In genomic region chr10:680745-681144, GRCh38 we compare ENCODE assay signal across 15 cellular contexts.
"Had no signal": no experiment of that assay in that cellular context is flagged by ENCODE, and none has a peak within 500 bp of the region (broad histone marks: within the 10 kb centered on the region; RNA-seq: fewer than 3 reads in every experiment).

No MANE protein-coding gene starts in this region.

- H3K9me3 Mint-ChIP-seq: activated T-cell treated with anti-CD3 and anti-CD28 coated beads, Interleukin-2, amount 50 U/mL, for 4 hours; natural killer cell had no signal

- H3K27ac Mint-ChIP-seq: activated CD8-positive, alpha-beta memory T cell treated with anti-CD3 and anti-CD28 coated beads, Interleukin-2, amount 10 ng/mL, durations not matched to agents 7 days and 5 days; activated naive CD8-positive, alpha-beta T cell; natural killer cell had no signal

- H3K36me3 ChIP-seq: brain microvascular endothelial cell, stomach, transverse colon had no signal

- H3K4me1 Mint-ChIP-seq: natural killer cell had no signal

- H3K4me3 ChIP-seq: skin epidermis, stomach, transverse colon had no signal

- H3K36me3 Mint-ChIP-seq: activated CD8-positive, alpha-beta memory T cell treated with anti-CD3 and anti-CD28 coated beads, Interleukin-2, amount 10 ng/mL, durations not matched to agents 7 days and 5 days; activated naive CD8-positive, alpha-beta T cell; natural killer cell had no signal

- DNase-seq: activated CD4-positive, alpha-beta T cell treated with anti-CD3 and anti-CD28 coated beads, Interleukin-2, amount 50 U/mL, for 4 hours; activated CD8-positive, alpha-beta memory T cell treated with anti-CD3 and anti-CD28 coated beads, Interleukin-2, amount 10 ng/mL, durations not matched to agents 7 days and 5 days; activated gamma-delta T cell; activated T-cell treated with anti-CD3 and anti-CD28 coated beads, Interleukin-2, amount 50 U/mL, for 4 hours; amygdala; brain microvascular endothelial cell; hippocampal formation; left cardiac atrium; natural killer cell; stimulated activated CD4-positive, alpha-beta T cell treated with anti-CD3 and anti-CD28 coated beads, Interleukin-4, amount 100 ng/mL, for 4 hours; stomach; transverse colon had no signal

- H3K9me3 ChIP-seq: stomach, transverse colon had no signal

- H3K27me3 ChIP-seq: brain microvascular endothelial cell, stomach, transverse colon had no signal

- H3K4me3 Mint-ChIP-seq: activated CD8-positive, alpha-beta memory T cell treated with anti-CD3 and anti-CD28 coated beads, Interleukin-2, amount 10 ng/mL, durations not matched to agents 7 days and 5 days; activated naive CD8-positive, alpha-beta T cell; activated T-cell treated with anti-CD3 and anti-CD28 coated beads, Interleukin-2, amount 50 U/mL, for 4 hours; natural killer cell had no signal

- H3K27ac ChIP-seq: brain microvascular endothelial cell, skin epidermis had no signal

- ATAC-seq: activated CD4-positive, CD25-positive, alpha-beta regulatory T cell treated with anti-CD3 and anti-CD28 coated beads, Interleukin-2, amount 50 U/mL, for 24 hours; activated CD8-positive, alpha-beta memory T cell treated with anti-CD3 and anti-CD28 coated beads, Interleukin-2, amount 10 ng/mL, durations not matched to agents 7 days and 5 days; activated T-cell treated with anti-CD3 and anti-CD28 coated beads, Interleukin-2, amount 50 U/mL, for 4 hours; natural killer cell had no signal
